ENCODE assay signal across 8 cellular contexts in genomic region chr15:88605507-88606436, GRCh38. TPM values are rescaled to one million over a fixed set of nuclear protein-coding genes. Genes with fewer than 3 reads are reported as not detected.
DNase-seq lines count a peak whose midpoint lies in the region; ATAC-seq, FAIRE-seq and TF ChIP-seq lines count a peak whose summit lies in the region.

No MANE protein-coding gene starts in this region.

- H3K4me2 ChIP-seq in K562 (ENCODE audit: insufficient read depth, low read length) = no peak overlapping the region

- POLR2A ChIA-PET in K562 (lab: Yijun Ruan, JAX) = interaction anchor here (0.5 kb wide), 1 partner anchor 146 kb away, joined by 4 read pairs; no protein-coding TSS in a partner anchor

- H3K27me3 Mint-ChIP-seq in CD14-positive monocyte (ENCODE audit: low read depth in 3 of 3) = peaks cover 49 to 67% (median 52%) of the 10 kb centered on the region in 3 donors

- H3K9ac ChIP-seq in K562 (ENCODE audit: insufficient read depth in 1 of 2, low read depth in 2 of 2, low read length in 2 of 2) = no peak overlapping the region

- H3K9me3 ChIP-seq in K562 (replicated peaks; ENCODE audit: control insufficient read depth, insufficient read depth, low read depth, low read length) = no peaks in the 10 kb centered on the region
- no peaks in the 10 kb centered on the region for H3K9me3 ChIP-seq in right lobe of liver
- no peaks in the 10 kb centered on the region for H3K9me3 ChIP-seq in aorta (ENCODE audit: control insufficient read depth, low read length)

- no peak for TF ChIP-seq EP300 in K562 (IDR thresholded peaks at IDR 0.05; ENCODE audit: low read length)

- intact Hi-C loops in K562 (cut with micrococcal nuclease) = no loop called here
- intact Hi-C loops in right lobe of liver (cut with DNase I) = no loop called here
- intact Hi-C loops in aorta (cut with DNase I) = no loop called here
- intact Hi-C loops in CD14-positive monocyte (cut with micrococcal nuclease) = loop anchor here in 1 of 2 donors (1.0 kb wide), 1 partner anchor 9 kb away; no protein-coding TSS in a partner anchor

- H3K36me3 ChIP-seq in K562 (ENCODE audit: control insufficient read depth, insufficient read depth, low read length) (no peaks in the 10 kb centered on the region), right lobe of liver (no peaks in the 10 kb centered on the region), aorta (ENCODE audit: control insufficient read depth in 1 of 2, insufficient read depth in 2 of 2, low read length in 1 of 2) (no peaks in the 10 kb centered on the region)

- peaks cover 24 to 35% of the 10 kb centered on the region in 2 experiments; a peak in 4 of 5 replicates for H3K27me3 ChIP-seq in K562 (ENCODE audit: control insufficient read depth in 2 of 2, insufficient read depth in 2 of 2, low read length in 2 of 2)
- peaks cover 0 to 27% of the 10 kb centered on the region in 2 donors for H3K27me3 ChIP-seq in right lobe of liver
- H3K27me3 ChIP-seq in aorta (ENCODE audit: control insufficient read depth in 1 of 2, insufficient read depth in 2 of 2, low read length in 1 of 2) = no peaks in the 10 kb centered on the region

- no peak overlapping the region for H3K27ac Mint-ChIP-seq in CD14-positive monocyte

- DNase-seq in Daoy (ENCODE audit: low read depth) (peak; percentile 40), NCI-H82 (lab: John Stamatoyannopoulos, UW) (peak; percentile 84), K562 (ENCODE audit: extremely low read depth in 1 of 4, low spot score in 3 of 4) (peak; percentile 64 to 79 (median 74)), right lobe of liver (peak in 2 of 3 donors; percentile 49 to 52), aorta (peak; percentile 63 to 89), CD14-positive monocyte (ENCODE audit: low spot score) (no peak), NCI-H446 (lab: John Stamatoyannopoulos, UW) (no peak), D721Med (ENCODE audit: insufficient read length, low spot score) (no peak)

- peaks cover 0 to 3% of the 10 kb centered on the region in 2 donors for H3K36me3 Mint-ChIP-seq in CD14-positive monocyte

- TF ChIP-seq RAD21 in K562 (CRISPR knock-in tag; conservative IDR thresholded peaks at IDR 0.05 in 1 of 2, IDR thresholded peaks at IDR 0.05 in 1 of 2) = no peak

- FAIRE-seq in K562 (lab: Jason Lieb, UNC) = no peak
- FAIRE-seq in D721Med (lab: Jason Lieb, UNC) = no peak

- CTCF ChIA-PET in K562 (lab: Yijun Ruan, JAX; ENCODE audit: low intra/inter-chr PET ratio) = no interaction called here

- TF ChIP-seq CTCF in K562 (IDR thresholded peaks at IDR 0.05 in 2 of 3, conservative IDR thresholded peaks at IDR 0.05 in 1 of 3; ENCODE audit: insufficient read depth in 2 of 3, low read depth in 1 of 3, low read length in 3 of 3) (no peak), right lobe of liver (IDR thresholded peaks at IDR 0.05) (no peak), CD14-positive monocyte (IDR thresholded peaks at IDR 0.05) (no peak), D721Med (IDR thresholded peaks at IDR 0.05; ENCODE audit: insufficient read depth, missing control alignments) (no peak)

- peak overlapping the region in 1 of 2 donors; percentile 87 for H3K4me3 Mint-ChIP-seq in CD14-positive monocyte

- H3K79me2 ChIP-seq in K562 (ENCODE audit: control insufficient read depth, insufficient read depth, low read length) = no peaks in the 10 kb centered on the region

- no peaks in the 10 kb centered on the region for H3K9me1 ChIP-seq in K562 (ENCODE audit: control insufficient read depth, insufficient read depth, low read length)

- ATAC-seq in K562 (peak; percentile 96), right lobe of liver (peak; percentile 50 to 74 (median 66)), aorta (ENCODE audit: low FRiP score) (peak; percentile 78)

- 14% methylated on average over 36 of the region's 48 CpGs for WGBS in K562 (ENCODE audit: insufficient coverage, low coverage, missing lambda C conversion rate)
- 12% methylated on average over 29 of the region's 48 CpGs for WGBS in right lobe of liver (ENCODE audit: insufficient coverage, low coverage, low lambda C conversion rate, missing lambda C conversion rate)
- WGBS in aorta, 2 donors = 5% methylated on average over 48 of the region's 48 CpGs

- H3K27ac ChIP-seq in K562 (ENCODE audit: extremely low read depth, low read depth, low read length) (no peak overlapping the region), right lobe of liver (no peak overlapping the region), aorta (ENCODE audit: low read depth in 1 of 2, low read length in 2 of 2) (no peak overlapping the region)

- H3K4me1 Mint-ChIP-seq in CD14-positive monocyte = peaks cover 10% of the 10 kb centered on the region

- H3K4me3 ChIP-seq in K562 (no peak overlapping the region), right lobe of liver (no peak overlapping the region), aorta (ENCODE audit: low read length in 2 of 2) (no peak overlapping the region)

- no peak overlapping the region for H2AFZ ChIP-seq in K562 (ENCODE audit: low read depth, low read length)

- in situ Hi-C loops in K562 (cut with MboI) = no loop called here

- no peak for TF ChIP-seq POLR2A in K562 (conservative IDR thresholded peaks at IDR 0.05)
- no peak for TF ChIP-seq POLR2A in right lobe of liver (IDR thresholded peaks at IDR 0.05)

- peaks cover 0 to 22% (median 11%) of the 10 kb centered on the region in 7 donors for H3K9me3 Mint-ChIP-seq in CD14-positive monocyte

- BruUV-seq in K562 (replicated peaks; lab: Mats Ljungman, UMichigan) = no TSS peak

- peaks cover 6% of the 10 kb centered on the region; the same call in 1 of the 2 replicates for H4K20me1 ChIP-seq in K562 (replicated peaks; ENCODE audit: control insufficient read depth, insufficient read depth, low read length)

- peaks cover 0 to 19% of the 10 kb centered on the region in 2 experiments; a peak in 2 of 5 replicates for H3K4me1 ChIP-seq in K562 (replicated peaks in 1 of 2; ENCODE audit: control insufficient read depth in 2 of 2, insufficient read depth in 2 of 2, low read length in 2 of 2)
- no peaks in the 10 kb centered on the region for H3K4me1 ChIP-seq in right lobe of liver
- no peaks in the 10 kb centered on the region for H3K4me1 ChIP-seq in aorta (ENCODE audit: control insufficient read depth in 1 of 2, insufficient read depth in 2 of 2, low read length in 2 of 2)

RNA-seq across cellular contexts. Expression of gene AEN, which starts 15.4 kb away (rescaled TPM):
- total RNA-seq in Daoy (2014; rRNA removed; shearing (Covaris generic)) = 13.2 and 18.3 TPM in 2 replicates
- total RNA-seq in K562 (2011; cell fraction: chromatin; rRNA removed; ENCODE audit: low replicate concordance) = 39.3 and 74.9 TPM in 2 replicates
- total RNA-seq in K562 (2011; cell fraction: nucleolus; rRNA removed) = 60.9 and 72.5 TPM in 2 replicates
- 49.7 and 55.9 TPM in 2 replicates for total RNA-seq in K562 (2011; cell fraction: nucleoplasm; rRNA removed)
- total RNA-seq in K562 (2014; rRNA removed) = 51.0 and 56.6 TPM in 2 replicates
- total RNA-seq in K562 (2014; rRNA removed; fragmentation: Illumina TruSeq; extraction: Trizol) = 24.6 and 26.3 TPM in 2 replicates
- total RNA-seq in K562 (2015; rRNA removed; fragmentation: Illumina TruSeq; extraction: Trizol) = 40.0 and 40.9 TPM in 2 replicates
- 49.2 and 52.7 TPM in 2 replicates for total RNA-seq in K562 (2021)
- 30.8 and 32.8 TPM in 2 replicates for polyA plus RNA-seq in K562 (2011; rRNA removed)
- 31.2 and 50.1 TPM in 2 replicates for polyA plus RNA-seq in K562 (2011; cell fraction: cytosol; rRNA removed)
- 44.5 and 69.3 TPM in 2 replicates for polyA plus RNA-seq in K562 (2011; cell fraction: nucleus; rRNA removed)
- 22.0 and 27.2 TPM in 2 replicates for polyA plus RNA-seq in K562 (2012)
- polyA plus RNA-seq in K562 (2014; fragmentation: Illumina TruSeq; extraction: Trizol) = 31.6 and 35.1 TPM in 2 replicates
- 10 to 100 TPM in 1 of 2 experiments, 1 to 10 TPM in 1; 9.0 to 11.7 TPM for polyA plus RNA-seq in K562 (2014; fragmentation: Nextera tagmentation; extraction: Ambion mirVana)
- 35.5 and 45.5 TPM in 2 replicates for polyA plus RNA-seq in K562 (2014; rRNA removed)
- polyA minus RNA-seq in K562 (2011; rRNA and poly(A)+ RNA removed) = 20.7 and 30.4 TPM in 2 replicates
- 20.4 and 26.9 TPM in 2 replicates for polyA minus RNA-seq in K562 (2011; cell fraction: cytosol; rRNA and poly(A)+ RNA removed)
- polyA minus RNA-seq in K562 (2011; cell fraction: nucleus; rRNA and poly(A)+ RNA removed) = 39.8 and 44.6 TPM in 2 replicates
- total RNA-seq in right lobe of liver = 10 to 100 TPM in 2 of 6 experiments, 1 to 10 TPM in 4; 4.5 to 18.7 (median 7.3) TPM
- 10 to 100 TPM; 10.7 to 22.3 TPM for total RNA-seq in aorta
- 1 to 10 TPM; 7.1 to 10.0 TPM for polyA plus RNA-seq in aorta
- 1 to 10 TPM; 4.6 to 6.3 TPM for polyA plus RNA-seq in CD14-positive monocyte

RNA-seq across cellular contexts. Expression of gene ISG20, which starts 33.0 kb away (rescaled TPM):
- 7.9 and 13.3 TPM in 2 replicates for total RNA-seq in Daoy (2014; rRNA removed; shearing (Covaris generic))
- 1.2 and 4.5 TPM in 2 replicates for total RNA-seq in K562 (2011; cell fraction: chromatin; rRNA removed; ENCODE audit: low replicate concordance)
- total RNA-seq in K562 (2011; cell fraction: nucleolus; rRNA removed) = 2.2 and 2.7 TPM in 2 replicates
- total RNA-seq in K562 (2011; cell fraction: nucleoplasm; rRNA removed) = 2.3 and 3.1 TPM in 2 replicates
- total RNA-seq in K562 (2014; rRNA removed) (1.3 and 2.4 TPM in 2 replicates), K562 (2014; rRNA removed; fragmentation: Illumina TruSeq; extraction: Trizol) (0.16 and 0.36 TPM in 2 replicates), K562 (2015; rRNA removed; fragmentation: Illumina TruSeq; extraction: Trizol) (0.65 and 1.1 TPM in 2 replicates), K562 (2021) (1.9 TPM in 2 replicates), right lobe of liver (10 to 100 TPM in 3 of 6 experiments, 1 to 10 TPM in 3; 6.3 to 19.4 (median 11.9) TPM), aorta (10 to 100 TPM; 12.4 to 13.3 TPM)
- polyA plus RNA-seq in K562 (2011; rRNA removed) (0.43 and 1.0 TPM in 2 replicates), K562 (2014; fragmentation: Illumina TruSeq; extraction: Trizol) (0.06 and 0.32 TPM in 2 replicates), K562 (2014; fragmentation: Nextera tagmentation; extraction: Ambion mirVana) (under 1 TPM; 0.70 to 1.00 TPM), K562 (2014; rRNA removed) (1.7 and 2.1 TPM in 2 replicates), aorta (10 to 100 TPM; 10.1 to 18.7 TPM), CD14-positive monocyte (10 to 100 TPM; 25.1 to 29.3 TPM)
- 0.35 and 1.8 TPM in 2 replicates for polyA plus RNA-seq in K562 (2011; cell fraction: cytosol; rRNA removed)
- 0.76 and 1.9 TPM in 2 replicates for polyA plus RNA-seq in K562 (2011; cell fraction: nucleus; rRNA removed)
- 1.4 and 4.0 TPM in 2 replicates for polyA plus RNA-seq in K562 (2012)
- 0.11 and 0.30 TPM in 2 replicates for polyA minus RNA-seq in K562 (2011; rRNA and poly(A)+ RNA removed)
- not detected in 2 replicates for polyA minus RNA-seq in K562 (2011; cell fraction: cytosol; rRNA and poly(A)+ RNA removed)
- 0.67 and 1.5 TPM in 2 replicates for polyA minus RNA-seq in K562 (2011; cell fraction: nucleus; rRNA and poly(A)+ RNA removed)

RNA-seq across cellular contexts. Expression of gene DET1, which starts 59.3 kb away (rescaled TPM):
- 2.1 and 3.2 TPM in 2 replicates for total RNA-seq in Daoy (2014; rRNA removed; shearing (Covaris generic))
- total RNA-seq in K562 (2011; cell fraction: chromatin; rRNA removed; ENCODE audit: low replicate concordance) = 17.4 and 23.9 TPM in 2 replicates
- total RNA-seq in K562 (2011; cell fraction: nucleolus; rRNA removed) = 10.8 and 11.7 TPM in 2 replicates
- 20.8 and 25.6 TPM in 2 replicates for total RNA-seq in K562 (2011; cell fraction: nucleoplasm; rRNA removed)
- total RNA-seq in K562 (2014; rRNA removed) (4.9 and 5.3 TPM in 2 replicates), K562 (2014; rRNA removed; fragmentation: Illumina TruSeq; extraction: Trizol) (5.8 and 5.9 TPM in 2 replicates), K562 (2015; rRNA removed; fragmentation: Illumina TruSeq; extraction: Trizol) (3.7 and 5.0 TPM in 2 replicates), K562 (2021) (5.6 and 6.0 TPM in 2 replicates), right lobe of liver (1 to 10 TPM; 1.3 to 2.5 (median 1.9) TPM), aorta (1 to 10 TPM; 3.3 to 6.7 TPM)
- polyA plus RNA-seq in K562 (2011; rRNA removed) (8.1 and 9.6 TPM in 2 replicates), K562 (2014; fragmentation: Illumina TruSeq; extraction: Trizol) (7.0 and 7.3 TPM in 2 replicates), K562 (2014; fragmentation: Nextera tagmentation; extraction: Ambion mirVana) (1 to 10 TPM; 4.2 to 6.1 TPM), K562 (2014; rRNA removed) (6.9 and 7.3 TPM in 2 replicates), aorta (1 to 10 TPM; 2.5 to 2.6 TPM), CD14-positive monocyte (1 to 10 TPM in 1 of 2 donors, under 1 TPM in 1; 0.88 to 1.8 TPM)
- 7.7 and 9.3 TPM in 2 replicates for polyA plus RNA-seq in K562 (2011; cell fraction: cytosol; rRNA removed)
- 17.0 and 18.9 TPM in 2 replicates for polyA plus RNA-seq in K562 (2011; cell fraction: nucleus; rRNA removed)
- polyA plus RNA-seq in K562 (2012) = 5.8 and 9.3 TPM in 2 replicates
- 9.2 and 12.9 TPM in 2 replicates for polyA minus RNA-seq in K562 (2011; rRNA and poly(A)+ RNA removed)
- polyA minus RNA-seq in K562 (2011; cell fraction: cytosol; rRNA and poly(A)+ RNA removed) = 2.0 and 3.0 TPM in 2 replicates
- 12.3 and 19.1 TPM in 2 replicates for polyA minus RNA-seq in K562 (2011; cell fraction: nucleus; rRNA and poly(A)+ RNA removed)

Comparison
In these comparisons a context has a peak if more than half of its experiments do, and no peak if none do; other contexts are left out.
1. DNase-seq: peak in Daoy (single experiment), NCI-H82 (single experiment), K562 (4 of 4), right lobe of liver (2 of 3) and aorta (2 of 2); none in CD14-positive monocyte (single experiment), NCI-H446 (0 of 2) and D721Med (single experiment).
2. Peak in every context shown above with its lines, with median percentiles within 50 percentile points of each other: ATAC-seq.